ENCODE assay signal across 1 cellular context in the genomic region with DNA sequence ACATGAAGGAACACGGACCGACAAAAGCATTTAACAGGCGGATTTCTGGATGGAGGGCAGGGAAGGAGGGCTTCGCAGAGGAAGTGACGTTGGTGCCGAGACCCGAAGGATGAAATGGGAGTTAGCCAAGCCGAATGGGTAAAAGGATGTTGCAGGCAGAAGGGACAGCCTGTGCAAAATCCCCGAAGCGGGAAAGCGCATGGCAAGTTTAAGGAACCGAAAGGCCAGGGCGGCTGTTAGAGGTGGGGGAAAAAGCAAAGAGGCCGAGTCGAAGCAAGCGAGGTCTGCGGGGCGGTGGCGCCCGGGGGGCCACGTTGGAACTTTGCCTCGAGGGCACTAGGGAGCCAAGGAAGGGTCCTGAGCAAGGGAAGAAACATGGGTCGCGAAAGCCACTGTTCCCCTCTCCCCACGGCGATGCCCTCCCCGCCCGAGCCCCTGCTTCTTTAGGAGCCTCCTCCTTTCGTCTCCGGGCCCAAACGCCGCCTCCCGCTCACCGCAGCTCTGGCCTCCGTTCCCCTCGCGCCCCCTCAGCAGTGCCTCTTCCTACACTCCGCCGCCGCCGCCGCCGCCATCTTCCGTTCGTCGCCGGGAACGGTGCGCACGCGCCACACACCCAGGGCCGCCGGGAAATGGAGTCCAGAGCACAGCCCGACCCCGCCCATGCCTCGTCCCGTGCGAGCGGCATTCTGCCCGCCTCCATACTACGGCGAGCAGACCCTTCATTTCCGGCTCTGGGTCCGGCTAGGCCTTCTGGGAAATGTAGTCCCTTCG.
TF ChIP-seq lines count a peak whose summit lies in the region.

SYMPK (minus strand) TSS at position 584 of the 771 bp plus-strand sequence. CDS start 8,652 bp downstream, outside the sequence.

TF ChIP-seq in HEK293, 187 proteins besides CTCF, POLR2A, EP300 and RAD21 (continued from another document and continues in another):
- TF ChIP-seq AEBP2 (tag by site-specific recombination; IDR thresholded peaks at IDR 0.05; ENCODE audit: borderline replicate concordance) (no peak), ZNF707 (tag by site-specific recombination; IDR thresholded peaks at IDR 0.05) (no peak), ZNF600 (tag by site-specific recombination; IDR thresholded peaks at IDR 0.05) (no peak), ZBTB48 (tag by site-specific recombination; IDR thresholded peaks at IDR 0.05) (peak; percentile 75; the same call in 1 of the 2 replicates), ZBTB44 (tag by site-specific recombination; IDR thresholded peaks at IDR 0.05) (no peak), ZXDB (tag by site-specific recombination; IDR thresholded peaks at IDR 0.05) (peak; percentile 57), ZNF140 (tag by site-specific recombination; IDR thresholded peaks at IDR 0.05) (no peak), ZNF148 (tag by site-specific recombination; IDR thresholded peaks at IDR 0.05; ENCODE audit: borderline replicate concordance) (no peak; the same call in 1 of the 2 replicates), ZNF214 (tag by site-specific recombination; IDR thresholded peaks at IDR 0.05; ENCODE audit: borderline replicate concordance) (no peak), HOXC10 (CRISPR knock-in tag; IDR thresholded peaks at IDR 0.05) (no peak), OVOL3 (tag by site-specific recombination; IDR thresholded peaks at IDR 0.05) (no peak), ZNF792 (tag by site-specific recombination; IDR thresholded peaks at IDR 0.05) (no peak), KLF8 (tag by site-specific recombination; IDR thresholded peaks at IDR 0.05) (peak; percentile 86), BCL11B (tag by site-specific recombination; IDR thresholded peaks at IDR 0.05; ENCODE audit: low read depth) (no peak), ZNF112 (tag by site-specific recombination; IDR thresholded peaks at IDR 0.05) (no peak), ZNF623 (tag by site-specific recombination; IDR thresholded peaks at IDR 0.05) (0 out of 2 replicates have a peak, but pooled peaks have one; percentile 26), FEZF1 (tag by site-specific recombination; IDR thresholded peaks at IDR 0.05) (peak; percentile 33; the same call in 1 of the 2 replicates), ZSCAN23 (tag by site-specific recombination; IDR thresholded peaks at IDR 0.05) (0 out of 2 replicates have a peak, but pooled peaks have one; percentile 24), ZNF560 (tag by site-specific recombination; IDR thresholded peaks at IDR 0.05; ENCODE audit: borderline replicate concordance) (no peak), ZNF394 (tag by site-specific recombination; IDR thresholded peaks at IDR 0.05; ENCODE audit: borderline replicate concordance) (peak; percentile 19; the same call in 1 of the 2 replicates), ZNF223 (tag by site-specific recombination; IDR thresholded peaks at IDR 0.05) (no peak), ZNF292 (tag by site-specific recombination; IDR thresholded peaks at IDR 0.05; ENCODE audit: borderline replicate concordance, low read depth) (no peak), ZNF24 (tag by site-specific recombination; IDR thresholded peaks at IDR 0.05) (peak; percentile 26; the same call in 1 of the 2 replicates), TRIM28 (IDR thresholded peaks at IDR 0.05; ENCODE audit: borderline replicate concordance, low read length) (no peak; the same call in 1 of the 2 replicates), ZNF37A (tag by site-specific recombination; IDR thresholded peaks at IDR 0.05) (no peak), GLIS2 (tag by site-specific recombination; IDR thresholded peaks at IDR 0.05) (peak; percentile 32; the same call in 1 of the 2 replicates), ZNF473 (tag by site-specific recombination; IDR thresholded peaks at IDR 0.05) (no peak), ZNF621 (tag by site-specific recombination; IDR thresholded peaks at IDR 0.05) (no peak), REPIN1 (tag by site-specific recombination; IDR thresholded peaks at IDR 0.05; ENCODE audit: low read depth) (peak; percentile 80; the same call in 1 of the 2 replicates), ZNF747 (tag by site-specific recombination; IDR thresholded peaks at IDR 0.05) (no peak), ZBTB20 (tag by site-specific recombination; IDR thresholded peaks at IDR 0.05) (peak; percentile 71), ZNF174 (tag by site-specific recombination; IDR thresholded peaks at IDR 0.05) (no peak), ZNF426 (tag by site-specific recombination; IDR thresholded peaks at IDR 0.05) (no peak), ZFP69B (tag by site-specific recombination; IDR thresholded peaks at IDR 0.05) (0 out of 2 replicates have a peak, but pooled peaks have one; percentile 72), ZNF514 (tag by site-specific recombination; IDR thresholded peaks at IDR 0.05) (no peak), ZNF449 (tag by site-specific recombination; IDR thresholded peaks at IDR 0.05) (no peak), ZNF391 (tag by site-specific recombination; IDR thresholded peaks at IDR 0.05; ENCODE audit: borderline replicate concordance, low read depth) (no peak), ZNF843 (tag by site-specific recombination; IDR thresholded peaks at IDR 0.05) (peak; percentile 27; the same call in 1 of the 2 replicates), ZNF354C (tag by site-specific recombination; IDR thresholded peaks at IDR 0.05; ENCODE audit: borderline replicate concordance, low read depth) (no peak)
- TF ChIP-seq, protein P1, sequence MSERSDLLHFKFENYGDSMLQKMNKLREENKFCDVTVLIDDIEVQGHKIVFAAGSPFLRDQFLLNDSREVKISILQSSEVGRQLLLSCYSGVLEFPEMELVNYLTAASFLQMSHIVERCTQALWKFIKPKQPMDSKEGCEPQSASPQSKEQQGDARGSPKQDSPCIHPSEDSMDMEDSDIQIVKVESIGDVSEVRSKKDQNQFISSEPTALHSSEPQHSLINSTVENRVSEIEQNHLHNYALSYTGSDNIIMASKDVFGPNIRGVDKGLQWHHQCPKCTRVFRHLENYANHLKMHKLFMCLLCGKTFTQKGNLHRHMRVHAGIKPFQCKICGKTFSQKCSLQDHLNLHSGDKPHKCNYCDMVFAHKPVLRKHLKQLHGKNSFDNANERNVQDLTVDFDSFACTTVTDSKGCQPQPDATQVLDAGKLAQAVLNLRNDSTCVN (tag by site-specific recombination; optimal IDR thresholded peaks at IDR 0.05): peak; percentile 87
- TF ChIP-seq, protein P2, sequence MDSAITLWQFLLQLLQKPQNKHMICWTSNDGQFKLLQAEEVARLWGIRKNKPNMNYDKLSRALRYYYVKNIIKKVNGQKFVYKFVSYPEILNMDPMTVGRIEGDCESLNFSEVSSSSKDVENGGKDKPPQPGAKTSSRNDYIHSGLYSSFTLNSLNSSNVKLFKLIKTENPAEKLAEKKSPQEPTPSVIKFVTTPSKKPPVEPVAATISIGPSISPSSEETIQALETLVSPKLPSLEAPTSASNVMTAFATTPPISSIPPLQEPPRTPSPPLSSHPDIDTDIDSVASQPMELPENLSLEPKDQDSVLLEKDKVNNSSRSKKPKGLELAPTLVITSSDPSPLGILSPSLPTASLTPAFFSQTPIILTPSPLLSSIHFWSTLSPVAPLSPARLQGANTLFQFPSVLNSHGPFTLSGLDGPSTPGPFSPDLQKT (IDR thresholded peaks at IDR 0.05; ENCODE audit: borderline replicate concordance, low read depth, low read length): no peak; the same call in 1 of the 2 replicates
- TF ChIP-seq, protein P3, sequence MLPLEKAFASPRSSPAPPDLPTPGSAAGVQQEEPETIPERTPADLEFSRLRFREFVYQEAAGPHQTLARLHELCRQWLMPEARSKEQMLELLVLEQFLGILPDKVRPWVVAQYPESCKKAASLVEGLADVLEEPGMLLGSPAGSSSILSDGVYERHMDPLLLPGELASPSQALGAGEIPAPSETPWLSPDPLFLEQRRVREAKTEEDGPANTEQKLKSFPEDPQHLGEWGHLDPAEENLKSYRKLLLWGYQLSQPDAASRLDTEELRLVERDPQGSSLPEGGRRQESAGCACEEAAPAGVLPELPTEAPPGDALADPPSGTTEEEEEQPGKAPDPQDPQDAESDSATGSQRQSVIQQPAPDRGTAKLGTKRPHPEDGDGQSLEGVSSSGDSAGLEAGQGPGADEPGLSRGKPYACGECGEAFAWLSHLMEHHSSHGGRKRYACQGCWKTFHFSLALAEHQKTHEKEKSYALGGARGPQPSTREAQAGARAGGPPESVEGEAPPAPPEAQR (tag by site-specific recombination; IDR thresholded peaks at IDR 0.05): peak; percentile 57; the same call in 1 of the 2 replicates
- TF ChIP-seq, protein P4, sequence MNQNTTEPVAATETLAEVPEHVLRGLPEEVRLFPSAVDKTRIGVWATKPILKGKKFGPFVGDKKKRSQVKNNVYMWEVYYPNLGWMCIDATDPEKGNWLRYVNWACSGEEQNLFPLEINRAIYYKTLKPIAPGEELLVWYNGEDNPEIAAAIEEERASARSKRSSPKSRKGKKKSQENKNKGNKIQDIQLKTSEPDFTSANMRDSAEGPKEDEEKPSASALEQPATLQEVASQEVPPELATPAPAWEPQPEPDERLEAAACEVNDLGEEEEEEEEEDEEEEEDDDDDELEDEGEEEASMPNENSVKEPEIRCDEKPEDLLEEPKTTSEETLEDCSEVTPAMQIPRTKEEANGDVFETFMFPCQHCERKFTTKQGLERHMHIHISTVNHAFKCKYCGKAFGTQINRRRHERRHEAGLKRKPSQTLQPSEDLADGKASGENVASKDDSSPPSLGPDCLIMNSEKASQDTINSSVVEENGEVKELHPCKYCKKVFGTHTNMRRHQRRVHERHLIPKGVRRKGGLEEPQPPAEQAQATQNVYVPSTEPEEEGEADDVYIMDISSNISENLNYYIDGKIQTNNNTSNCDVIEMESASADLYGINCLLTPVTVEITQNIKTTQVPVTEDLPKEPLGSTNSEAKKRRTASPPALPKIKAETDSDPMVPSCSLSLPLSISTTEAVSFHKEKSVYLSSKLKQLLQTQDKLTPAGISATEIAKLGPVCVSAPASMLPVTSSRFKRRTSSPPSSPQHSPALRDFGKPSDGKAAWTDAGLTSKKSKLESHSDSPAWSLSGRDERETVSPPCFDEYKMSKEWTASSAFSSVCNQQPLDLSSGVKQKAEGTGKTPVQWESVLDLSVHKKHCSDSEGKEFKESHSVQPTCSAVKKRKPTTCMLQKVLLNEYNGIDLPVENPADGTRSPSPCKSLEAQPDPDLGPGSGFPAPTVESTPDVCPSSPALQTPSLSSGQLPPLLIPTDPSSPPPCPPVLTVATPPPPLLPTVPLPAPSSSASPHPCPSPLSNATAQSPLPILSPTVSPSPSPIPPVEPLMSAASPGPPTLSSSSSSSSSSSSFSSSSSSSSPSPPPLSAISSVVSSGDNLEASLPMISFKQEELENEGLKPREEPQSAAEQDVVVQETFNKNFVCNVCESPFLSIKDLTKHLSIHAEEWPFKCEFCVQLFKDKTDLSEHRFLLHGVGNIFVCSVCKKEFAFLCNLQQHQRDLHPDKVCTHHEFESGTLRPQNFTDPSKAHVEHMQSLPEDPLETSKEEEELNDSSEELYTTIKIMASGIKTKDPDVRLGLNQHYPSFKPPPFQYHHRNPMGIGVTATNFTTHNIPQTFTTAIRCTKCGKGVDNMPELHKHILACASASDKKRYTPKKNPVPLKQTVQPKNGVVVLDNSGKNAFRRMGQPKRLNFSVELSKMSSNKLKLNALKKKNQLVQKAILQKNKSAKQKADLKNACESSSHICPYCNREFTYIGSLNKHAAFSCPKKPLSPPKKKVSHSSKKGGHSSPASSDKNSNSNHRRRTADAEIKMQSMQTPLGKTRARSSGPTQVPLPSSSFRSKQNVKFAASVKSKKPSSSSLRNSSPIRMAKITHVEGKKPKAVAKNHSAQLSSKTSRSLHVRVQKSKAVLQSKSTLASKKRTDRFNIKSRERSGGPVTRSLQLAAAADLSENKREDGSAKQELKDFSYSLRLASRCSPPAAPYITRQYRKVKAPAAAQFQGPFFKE (tag by site-specific recombination; IDR thresholded peaks at IDR 0.05; ENCODE audit: borderline replicate concordance): no peak
